In the genomic region with DNA sequence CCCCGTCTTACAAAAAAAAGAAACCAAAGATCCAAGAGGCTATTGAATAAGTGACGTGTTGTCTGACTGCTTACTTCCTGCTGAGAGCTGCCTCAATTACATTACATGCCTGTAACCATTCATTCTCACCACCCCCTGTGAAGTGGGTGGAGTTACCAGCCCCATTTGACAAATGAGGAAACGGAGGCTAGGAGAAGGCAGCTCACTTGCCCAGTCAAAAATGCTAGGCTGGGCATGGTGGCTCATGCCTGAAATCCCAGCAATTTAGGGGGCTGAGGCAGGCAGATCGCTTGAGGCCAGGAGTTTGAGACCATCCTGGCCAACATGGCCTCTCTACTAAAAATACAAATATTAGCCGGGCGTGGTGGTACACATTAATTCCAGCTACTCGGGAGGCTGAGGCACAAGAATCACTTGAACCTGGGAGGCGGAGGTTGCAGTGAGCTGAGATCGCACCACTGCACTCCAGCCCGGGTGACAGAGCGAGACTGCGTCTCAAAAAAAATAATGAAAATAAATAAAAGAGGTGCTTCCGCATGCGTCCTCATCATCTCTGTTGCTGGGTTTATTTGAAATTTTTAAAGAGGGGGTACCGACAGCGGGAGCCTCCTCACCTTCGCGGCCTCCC, we compare ENCODE assay signal across 8 cellular contexts. TPM values are rescaled to one million over a fixed set of nuclear protein-coding genes. Genes with fewer than 3 reads are reported as not detected.
DNase-seq lines count a peak whose midpoint lies in the region; ATAC-seq and TF ChIP-seq lines count a peak whose summit lies in the region.

No MANE protein-coding gene starts in this region.

- peak overlapping the region; percentile 84 for H3K4me2 ChIP-seq in hepatocyte

- peak overlapping the region; percentile 65 for H2AFZ ChIP-seq in hepatocyte

- in situ Hi-C loops in SK-MEL-5 (cut with HindIII; ENCODE audit: low pct_unique_long_range_greater_than_20kb, low sequenced_read_pairs): no loop called here
- in situ Hi-C loops in gastrocnemius medialis (cut with MboI; ENCODE audit: low sequenced_read_pairs in 4 of 4): loop anchor here in 1 of 4 donors (10.0 kb wide), 1 partner anchor 173 kb away; the partner anchor contains the start of gene AP3D1

- no peaks in the 10 kb centered on the region for H3K27me3 ChIP-seq in HUES48 (ENCODE audit: control insufficient read depth, insufficient read depth, low read length)
- H3K27me3 ChIP-seq in hepatocyte: no peaks in the 10 kb centered on the region
- no peaks in the 10 kb centered on the region for H3K27me3 ChIP-seq in gastrocnemius medialis

- peaks cover 30% of the 10 kb centered on the region for H3K4me1 ChIP-seq in HUES48 (ENCODE audit: control insufficient read depth, insufficient read depth, low read length)
- H3K4me1 ChIP-seq in hepatocyte (ENCODE audit: insufficient read depth): peaks cover 35% of the 10 kb centered on the region
- H3K4me1 ChIP-seq in gastrocnemius medialis: peaks cover 50% of the 10 kb centered on the region in 2 donors

- H3K4me3 ChIP-seq in HUES48 (ENCODE audit: low read depth, low read length) (peak overlapping the region; percentile 99), hepatocyte (peak overlapping the region; percentile 68), gastrocnemius medialis (peak overlapping the region; percentile 73 to 84 (median 78))

- WGBS in hepatocyte (ENCODE audit: low lambda C conversion rate, missing lambda C conversion rate): 2% methylated on average over 18 of the region's 18 CpGs

- TF ChIP-seq POLR2A in gastrocnemius medialis (IDR thresholded peaks at IDR 0.05): no peak

- peaks cover 54% of the 10 kb centered on the region for H3K79me2 ChIP-seq in hepatocyte

- H3K36me3 ChIP-seq in HUES48 (ENCODE audit: control insufficient read depth, insufficient read depth, low read length) (peaks cover 21% of the 10 kb centered on the region), hepatocyte (replicated peaks; ENCODE audit: insufficient read depth, low read depth) (no peaks in the 10 kb centered on the region), gastrocnemius medialis (peaks cover 0 to 20% of the 10 kb centered on the region in 2 donors)

- no peaks in the 10 kb centered on the region for H3K9me2 ChIP-seq in hepatocyte (replicated peaks; ENCODE audit: insufficient read depth)

- H3K9ac ChIP-seq in HUES48 (ENCODE audit: low read depth, low read length): peak overlapping the region; percentile 90

- intact Hi-C loops in gastrocnemius medialis (cut with DNase I; ENCODE audit: low total_unique reads): loop anchor here (5.0 kb wide), 1 partner anchor 56 kb away; no protein-coding TSS in a partner anchor

- DNase-seq in EH (ENCODE audit: low read depth): peak; percentile 94
- DNase-seq in SK-MEL-5 (ENCODE audit: low read depth, low spot score): peak; percentile 80
- peak; percentile 31 for DNase-seq in amniotic stem cell (lab: John Stamatoyannopoulos, UW)
- DNase-seq in hepatocyte (ENCODE audit: low spot score): peak; percentile 59
- no peak for DNase-seq in gastrocnemius medialis
- no peak for DNase-seq in ecto neural progenitor cell (ENCODE audit: low spot score)

- H3K9me3 ChIP-seq in HUES48 (ENCODE audit: control insufficient read depth, insufficient read depth, low read length): no peaks in the 10 kb centered on the region
- H3K9me3 ChIP-seq in hepatocyte (ENCODE audit: low read depth): no peaks in the 10 kb centered on the region
- H3K9me3 ChIP-seq in gastrocnemius medialis: no peaks in the 10 kb centered on the region

- no peak for ATAC-seq in gastrocnemius medialis
- ATAC-seq in HG03432 (IDR thresholded peaks at IDR 0.05; ENCODE audit: unreplicated experiment): no peak

- no peaks in the 10 kb centered on the region for H4K20me1 ChIP-seq in hepatocyte (ENCODE audit: insufficient read depth, poor library complexity, severe bottlenecking)

- TF ChIP-seq CTCF in hepatocyte (IDR thresholded peaks at IDR 0.05; ENCODE audit: poor library complexity) (no peak), gastrocnemius medialis (IDR thresholded peaks at IDR 0.05 in 4 of 5, conservative IDR thresholded peaks at IDR 0.05 in 1 of 5) (no peak)

- H3K27ac ChIP-seq in HUES48 (ENCODE audit: low read depth, low read length) (peak overlapping the region; percentile 95), hepatocyte (peak overlapping the region; percentile 72), gastrocnemius medialis (peak overlapping the region; percentile 81 to 96 (median 91))

RNA-seq across cellular contexts. Expression of gene LSM7, which starts 0.5 kb away (rescaled TPM):
- total RNA-seq in SK-MEL-5 (2014; rRNA removed; shearing (Covaris generic)): 121 and 128 TPM in 2 replicates
- 180 and 245 TPM in 2 replicates for polyA plus RNA-seq in SK-MEL-5 (2015; cell fraction: cytosol; rRNA removed)
- 119 and 143 TPM in 2 replicates for polyA plus RNA-seq in SK-MEL-5 (2015; cell fraction: nucleus; rRNA removed)
- total RNA-seq in hepatocyte: 162 and 190 TPM in 2 replicates
- polyA plus RNA-seq in hepatocyte: 150 and 151 TPM in 2 replicates
- total RNA-seq in gastrocnemius medialis: 100 to 1,000 TPM in 1 of 4 donors, 10 to 100 TPM in 3; 70.0 to 109 (median 77.5) TPM

RNA-seq across cellular contexts. Expression of gene SPPL2B, which starts 0.6 kb away (rescaled TPM):
- 8.2 and 8.8 TPM in 2 replicates for total RNA-seq in SK-MEL-5 (2014; rRNA removed; shearing (Covaris generic))
- 12.1 and 17.3 TPM in 2 replicates for polyA plus RNA-seq in SK-MEL-5 (2015; cell fraction: cytosol; rRNA removed)
- 160 and 192 TPM in 2 replicates for polyA plus RNA-seq in SK-MEL-5 (2015; cell fraction: nucleus; rRNA removed)
- 27.4 and 40.9 TPM in 2 replicates for total RNA-seq in hepatocyte
- polyA plus RNA-seq in hepatocyte: 87.7 and 135 TPM in 2 replicates
- total RNA-seq in gastrocnemius medialis: 10 to 100 TPM; 18.1 to 27.7 (median 23.2) TPM

RNA-seq across cellular contexts. Expression of gene LINGO3, which starts 19.9 kb away (rescaled TPM):
- 0.08 TPM in 1 of 2 replicates, not detected in the other for total RNA-seq in SK-MEL-5 (2014; rRNA removed; shearing (Covaris generic))
- 0.04 and 0.42 TPM in 2 replicates for polyA plus RNA-seq in SK-MEL-5 (2015; cell fraction: cytosol; rRNA removed)
- polyA plus RNA-seq in SK-MEL-5 (2015; cell fraction: nucleus; rRNA removed): not detected in 2 replicates
- not detected in 2 replicates for total RNA-seq in hepatocyte
- polyA plus RNA-seq in hepatocyte: not detected in 2 replicates
- total RNA-seq in gastrocnemius medialis: not detected

RNA-seq across cellular contexts. Expression of gene TMPRSS9, which starts 32.2 kb away (rescaled TPM):
- not detected in 2 replicates for total RNA-seq in SK-MEL-5 (2014; rRNA removed; shearing (Covaris generic))
- polyA plus RNA-seq in SK-MEL-5 (2015; cell fraction: cytosol; rRNA removed): 0.06 TPM in 1 of 2 replicates, not detected in the other
- not detected in 2 replicates for polyA plus RNA-seq in SK-MEL-5 (2015; cell fraction: nucleus; rRNA removed)
- total RNA-seq in hepatocyte (0.23 TPM in 1 of 2 replicates, not detected in the other), gastrocnemius medialis (not detected)
- not detected in 2 replicates for polyA plus RNA-seq in hepatocyte

RNA-seq across cellular contexts. Expression of gene PEAK3, which starts 45.9 kb away (rescaled TPM):
- not detected in 2 replicates for total RNA-seq in SK-MEL-5 (2014; rRNA removed; shearing (Covaris generic))
- not detected in 2 replicates for polyA plus RNA-seq in SK-MEL-5 (2015; cell fraction: cytosol; rRNA removed)
- not detected in 2 replicates for polyA plus RNA-seq in SK-MEL-5 (2015; cell fraction: nucleus; rRNA removed)
- total RNA-seq in hepatocyte (not detected in 2 replicates), gastrocnemius medialis (under 1 TPM in 1 of 4 donors, not detected in 3; 0.11 TPM)
- 0.15 and 0.57 TPM in 2 replicates for polyA plus RNA-seq in hepatocyte

Comparison
In these comparisons a context has a peak if more than half of its experiments do, and no peak if none do; other contexts are left out.
1. DNase-seq: peak in EH (single experiment), SK-MEL-5 (single experiment), amniotic stem cell (single experiment) and hepatocyte (single experiment); none in gastrocnemius medialis (0 of 2) and ecto neural progenitor cell (single experiment).
2. Peak in every context shown above with its lines, with median percentiles within 50 percentile points of each other: H3K27ac ChIP-seq and H3K4me3 ChIP-seq.